In genomic region chr19:7799640-7800355, GRCh38 we compare ENCODE assay signal across 1 cellular context.
A peak's percentile ranks its signal among the peaks of the same experiment; 100 is the strongest.
TF ChIP-seq lines count a peak whose summit lies in the region.

No MANE protein-coding gene starts in this region.

TF ChIP-seq in GM12878, 131 proteins besides CTCF, POLR2A, EP300 and RAD21 (continued from another document):
- TF ChIP-seq ZBTB33 (IDR thresholded peaks at IDR 0.05) (no peak), PML (IDR thresholded peaks at IDR 0.05; ENCODE audit: low read length) (0 out of 2 replicates have a peak, but pooled peaks have one; percentile 35), CREM (IDR thresholded peaks at IDR 0.05; ENCODE audit: low read depth) (no peak), SPI1 (IDR thresholded peaks at IDR 0.05; ENCODE audit: borderline replicate concordance, insufficient read depth, low read depth, low read length) (no peak), PRDM15 (CRISPR knock-in tag; IDR thresholded peaks at IDR 0.05) (no peak)
TF ChIP-seq in GM12878: peak in this region for 17.
